ENCODE assay signal across 8 cellular contexts in genomic region chr10:104321716-104322415, GRCh38. TPM values are rescaled to one million over a fixed set of nuclear protein-coding genes. Genes with fewer than 3 reads are reported as not detected.
A peak's percentile ranks its signal among the peaks of the same experiment; 100 is the strongest.
DNase-seq lines count a peak whose midpoint lies in the region; ATAC-seq and TF ChIP-seq lines count a peak whose summit lies in the region.

No MANE protein-coding gene starts in this region.

- no peak for TF ChIP-seq POLR2A in suprapubic skin (IDR thresholded peaks at IDR 0.05)

- H3K4me3 ChIP-seq in suprapubic skin (no peak overlapping the region), dorsolateral prefrontal cortex (no peak overlapping the region)

- peak overlapping the region; percentile 19 for H3K4me3 Mint-ChIP-seq in activated T-cell treated with anti-CD3 and anti-CD28 coated beads, Interleukin-2, amount 50 U/mL, for 24 hours
- H3K4me3 Mint-ChIP-seq in activated CD4-positive, alpha-beta memory T cell treated with anti-CD3 and anti-CD28 coated beads for 36 hours = no peak overlapping the region

- ATAC-seq in left ventricle myocardium superior = peak; percentile 1

- H3K4me1 Mint-ChIP-seq in activated T-cell treated with anti-CD3 and anti-CD28 coated beads, Interleukin-2, amount 50 U/mL, for 24 hours (ENCODE audit: low read depth) = peaks cover 95% of the 10 kb centered on the region
- peaks cover 79% of the 10 kb centered on the region for H3K4me1 Mint-ChIP-seq in activated CD4-positive, alpha-beta memory T cell treated with anti-CD3 and anti-CD28 coated beads for 36 hours (ENCODE audit: low read depth)

- no peak for TF ChIP-seq CTCF in suprapubic skin (IDR thresholded peaks at IDR 0.05)
- no peak for TF ChIP-seq CTCF in GM20000 (IDR thresholded peaks at IDR 0.05; ENCODE audit: extremely low read depth, missing control alignments)
- no peak for TF ChIP-seq CTCF in dorsolateral prefrontal cortex (IDR thresholded peaks at IDR 0.05 in 54 of 56, conservative IDR thresholded peaks at IDR 0.05 in 2 of 56; ENCODE audit: low read depth in 1 of 56, partially characterized antibody in 56 of 56)

- H3K9me3 ChIP-seq in suprapubic skin = no peaks in the 10 kb centered on the region

- no peak for DNase-seq in activated T-cell treated with anti-CD3 and anti-CD28 coated beads, Interleukin-2, amount 50 U/mL, for 24 hours
- DNase-seq in activated T-cell treated with anti-CD3 and anti-CD28 coated beads, Interleukin-2, amount 50 U/mL, for 1 hour = no peak
- no peak for DNase-seq in activated CD4-positive, alpha-beta memory T cell treated with anti-CD3 and anti-CD28 coated beads for 36 hours
- DNase-seq in left ventricle myocardium superior (no peak), suprapubic skin (ENCODE audit: low spot score in 2 of 2) (peak in 1 of 2 donors; percentile 65), GM20000 (ENCODE audit: low spot score) (no peak), dorsolateral prefrontal cortex (no peak), NCI-H82 (lab: John Stamatoyannopoulos, UW) (no peak)

- WGBS in suprapubic skin = 35% methylated on average over 8 of the region's 8 CpGs

- CTCF ChIA-PET in activated CD4-positive, alpha-beta memory T cell treated with anti-CD3 and anti-CD28 coated beads for 36 hours (lab: Charles Lee) = interaction anchor here (1.2 to 4.0 kb wide), 8 partner anchors 9 to 48 kb away, joined by 4 to 39 read pairs (median 7); partner anchors contain the start of genes CFAP58 and ITPRIP

- POLR2A ChIA-PET in activated CD4-positive, alpha-beta memory T cell treated with anti-CD3 and anti-CD28 coated beads for 36 hours (lab: Charles Lee) = interaction anchor here (0.8 to 1.4 kb wide), 8 partner anchors 9 to 31 kb away, joined by 3 to 5 read pairs (median 3); partner anchors contain the start of gene CFAP58

- no peaks in the 10 kb centered on the region for H3K9me3 Mint-ChIP-seq in activated T-cell treated with anti-CD3 and anti-CD28 coated beads, Interleukin-2, amount 50 U/mL, for 24 hours
- H3K9me3 Mint-ChIP-seq in activated CD4-positive, alpha-beta memory T cell treated with anti-CD3 and anti-CD28 coated beads for 36 hours = no peaks in the 10 kb centered on the region

- no peaks in the 10 kb centered on the region for H3K27me3 Mint-ChIP-seq in activated T-cell treated with anti-CD3 and anti-CD28 coated beads, Interleukin-2, amount 50 U/mL, for 24 hours
- H3K27me3 Mint-ChIP-seq in activated CD4-positive, alpha-beta memory T cell treated with anti-CD3 and anti-CD28 coated beads for 36 hours = no peaks in the 10 kb centered on the region

- intact Hi-C loops in activated CD4-positive, alpha-beta memory T cell treated with anti-CD3 and anti-CD28 coated beads for 36 hours (cut with micrococcal nuclease) = no loop called here
- intact Hi-C loops in left ventricle myocardium superior (cut with micrococcal nuclease) = no loop called here
- intact Hi-C loops in dorsolateral prefrontal cortex (cut with DNase I) = no loop called here

- peaks cover 100% of the 10 kb centered on the region for H3K4me1 ChIP-seq in suprapubic skin

- H3K36me3 Mint-ChIP-seq in activated T-cell treated with anti-CD3 and anti-CD28 coated beads, Interleukin-2, amount 50 U/mL, for 24 hours (ENCODE audit: low read depth) = peaks cover 53% of the 10 kb centered on the region
- H3K36me3 Mint-ChIP-seq in activated CD4-positive, alpha-beta memory T cell treated with anti-CD3 and anti-CD28 coated beads for 36 hours = peaks cover 13% of the 10 kb centered on the region

- H3K27ac ChIP-seq in suprapubic skin (peak overlapping the region; percentile 93), dorsolateral prefrontal cortex (no peak overlapping the region)

- no peak for TF ChIP-seq EP300 in suprapubic skin (IDR thresholded peaks at IDR 0.05)

- peak overlapping the region; percentile 97 for H3K27ac Mint-ChIP-seq in activated T-cell treated with anti-CD3 and anti-CD28 coated beads, Interleukin-2, amount 50 U/mL, for 24 hours
- H3K27ac Mint-ChIP-seq in activated CD4-positive, alpha-beta memory T cell treated with anti-CD3 and anti-CD28 coated beads for 36 hours = peak overlapping the region; percentile 80

- H3K36me3 ChIP-seq in suprapubic skin = no peaks in the 10 kb centered on the region

- H3K27me3 ChIP-seq in suprapubic skin = no peaks in the 10 kb centered on the region
- no peaks in the 10 kb centered on the region for H3K27me3 ChIP-seq in dorsolateral prefrontal cortex

RNA-seq across cellular contexts. Expression of gene ITPRIP, which starts 16.4 kb away (rescaled TPM):
- 10 to 100 TPM; 15.6 to 16.6 TPM for total RNA-seq in activated CD4-positive, alpha-beta memory T cell treated with anti-CD3 and anti-CD28 coated beads for 36 hours
- 27.6 TPM for total RNA-seq in left ventricle myocardium superior
- total RNA-seq in suprapubic skin = 100 to 1,000 TPM in 3 of 4 donors, 10 to 100 TPM in 1; 98.5 to 217 (median 191) TPM
- total RNA-seq in dorsolateral prefrontal cortex = 10 to 100 TPM in 9 of 120 experiments, 1 to 10 TPM in 111; 2.7 to 14.6 (median 6.1) TPM

RNA-seq across cellular contexts. Expression of gene CFAP58, which starts 31.8 kb away (rescaled TPM):
- total RNA-seq in activated CD4-positive, alpha-beta memory T cell treated with anti-CD3 and anti-CD28 coated beads for 36 hours = under 1 TPM; 0.31 to 0.88 TPM
- 1.2 TPM for total RNA-seq in left ventricle myocardium superior
- 1 to 10 TPM in 1 of 4 donors, under 1 TPM in 3; 0.13 to 1.0 (median 0.39) TPM for total RNA-seq in suprapubic skin
- total RNA-seq in dorsolateral prefrontal cortex = 1 to 10 TPM in 35 of 120 experiments, under 1 TPM in 85; 0.20 to 3.7 (median 0.77) TPM

RNA-seq across cellular contexts. Expression of gene GSTO2, which starts 52.9 kb away (rescaled TPM):
- total RNA-seq in activated CD4-positive, alpha-beta memory T cell treated with anti-CD3 and anti-CD28 coated beads for 36 hours = 1 to 10 TPM; 2.3 to 2.6 TPM
- total RNA-seq in left ventricle myocardium superior (1.1 TPM), suprapubic skin (10 to 100 TPM; 19.0 to 35.5 (median 25.4) TPM), dorsolateral prefrontal cortex (10 to 100 TPM in 109 of 120 experiments, 1 to 10 TPM in 11; 7.2 to 31.4 (median 14.2) TPM)
